ENCODE assay signal across 2 cellular contexts in the genomic region with DNA sequence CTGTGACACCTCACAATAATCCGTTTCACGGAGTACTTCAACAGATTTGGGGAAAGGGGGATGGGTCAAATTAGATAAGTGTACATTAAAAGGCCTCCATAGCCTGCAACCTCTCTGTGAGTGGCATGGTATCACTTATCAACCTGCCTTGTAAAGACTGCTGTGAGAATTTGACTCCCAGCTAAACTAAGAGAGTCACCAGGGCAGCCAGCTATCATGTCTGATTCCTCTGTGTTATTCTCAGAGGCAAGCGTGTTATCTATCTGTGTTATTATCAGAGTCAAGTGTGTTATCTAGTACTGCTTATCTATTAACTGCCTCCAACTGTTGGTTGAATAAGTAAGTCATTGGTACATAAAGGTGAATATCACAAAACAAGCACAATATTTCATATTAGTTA.
TF ChIP-seq lines count a peak whose summit lies in the region.

No MANE protein-coding gene starts in this region.

TF ChIP-seq in liver, 16 proteins besides CTCF, POLR2A, EP300 and RAD21:
- TF ChIP-seq, protein P1, sequence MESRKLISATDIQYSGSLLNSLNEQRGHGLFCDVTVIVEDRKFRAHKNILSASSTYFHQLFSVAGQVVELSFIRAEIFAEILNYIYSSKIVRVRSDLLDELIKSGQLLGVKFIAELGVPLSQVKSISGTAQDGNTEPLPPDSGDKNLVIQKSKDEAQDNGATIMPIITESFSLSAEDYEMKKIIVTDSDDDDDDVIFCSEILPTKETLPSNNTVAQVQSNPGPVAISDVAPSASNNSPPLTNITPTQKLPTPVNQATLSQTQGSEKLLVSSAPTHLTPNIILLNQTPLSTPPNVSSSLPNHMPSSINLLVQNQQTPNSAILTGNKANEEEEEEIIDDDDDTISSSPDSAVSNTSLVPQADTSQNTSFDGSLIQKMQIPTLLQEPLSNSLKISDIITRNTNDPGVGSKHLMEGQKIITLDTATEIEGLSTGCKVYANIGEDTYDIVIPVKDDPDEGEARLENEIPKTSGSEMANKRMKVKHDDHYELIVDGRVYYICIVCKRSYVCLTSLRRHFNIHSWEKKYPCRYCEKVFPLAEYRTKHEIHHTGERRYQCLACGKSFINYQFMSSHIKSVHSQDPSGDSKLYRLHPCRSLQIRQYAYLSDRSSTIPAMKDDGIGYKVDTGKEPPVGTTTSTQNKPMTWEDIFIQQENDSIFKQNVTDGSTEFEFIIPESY (IDR thresholded peaks at IDR 0.05) = no peak
- TF ChIP-seq JUND (IDR thresholded peaks at IDR 0.05) (no peak), RXRA (IDR thresholded peaks at IDR 0.05) (no peak), NR2F2 (IDR thresholded peaks at IDR 0.05) (no peak), SP1 (IDR thresholded peaks at IDR 0.05) (no peak), GABPA (IDR thresholded peaks at IDR 0.05 in 1 of 2, conservative IDR thresholded peaks at IDR 0.05 in 1 of 2) (no peak), HNF4A (conservative IDR thresholded peaks at IDR 0.05) (no peak), FOXA1 (IDR thresholded peaks at IDR 0.05) (no peak), HNF4G (IDR thresholded peaks at IDR 0.05) (no peak), YY1 (IDR thresholded peaks at IDR 0.05) (no peak), EGR1 (IDR thresholded peaks at IDR 0.05; ENCODE audit: low read depth in 2 of 2) (no peak), TAF1 (conservative IDR thresholded peaks at IDR 0.05) (no peak), FOXA2 (IDR thresholded peaks at IDR 0.05) (no peak)
- TF ChIP-seq, protein P2, sequence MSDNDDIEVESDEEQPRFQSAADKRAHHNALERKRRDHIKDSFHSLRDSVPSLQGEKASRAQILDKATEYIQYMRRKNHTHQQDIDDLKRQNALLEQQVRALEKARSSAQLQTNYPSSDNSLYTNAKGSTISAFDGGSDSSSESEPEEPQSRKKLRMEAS (IDR thresholded peaks at IDR 0.05) = no peak
- TF ChIP-seq, protein P3, sequence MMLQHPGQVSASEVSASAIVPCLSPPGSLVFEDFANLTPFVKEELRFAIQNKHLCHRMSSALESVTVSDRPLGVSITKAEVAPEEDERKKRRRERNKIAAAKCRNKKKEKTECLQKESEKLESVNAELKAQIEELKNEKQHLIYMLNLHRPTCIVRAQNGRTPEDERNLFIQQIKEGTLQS (IDR thresholded peaks at IDR 0.05) = no peak
- TF ChIP-seq, protein P4, sequence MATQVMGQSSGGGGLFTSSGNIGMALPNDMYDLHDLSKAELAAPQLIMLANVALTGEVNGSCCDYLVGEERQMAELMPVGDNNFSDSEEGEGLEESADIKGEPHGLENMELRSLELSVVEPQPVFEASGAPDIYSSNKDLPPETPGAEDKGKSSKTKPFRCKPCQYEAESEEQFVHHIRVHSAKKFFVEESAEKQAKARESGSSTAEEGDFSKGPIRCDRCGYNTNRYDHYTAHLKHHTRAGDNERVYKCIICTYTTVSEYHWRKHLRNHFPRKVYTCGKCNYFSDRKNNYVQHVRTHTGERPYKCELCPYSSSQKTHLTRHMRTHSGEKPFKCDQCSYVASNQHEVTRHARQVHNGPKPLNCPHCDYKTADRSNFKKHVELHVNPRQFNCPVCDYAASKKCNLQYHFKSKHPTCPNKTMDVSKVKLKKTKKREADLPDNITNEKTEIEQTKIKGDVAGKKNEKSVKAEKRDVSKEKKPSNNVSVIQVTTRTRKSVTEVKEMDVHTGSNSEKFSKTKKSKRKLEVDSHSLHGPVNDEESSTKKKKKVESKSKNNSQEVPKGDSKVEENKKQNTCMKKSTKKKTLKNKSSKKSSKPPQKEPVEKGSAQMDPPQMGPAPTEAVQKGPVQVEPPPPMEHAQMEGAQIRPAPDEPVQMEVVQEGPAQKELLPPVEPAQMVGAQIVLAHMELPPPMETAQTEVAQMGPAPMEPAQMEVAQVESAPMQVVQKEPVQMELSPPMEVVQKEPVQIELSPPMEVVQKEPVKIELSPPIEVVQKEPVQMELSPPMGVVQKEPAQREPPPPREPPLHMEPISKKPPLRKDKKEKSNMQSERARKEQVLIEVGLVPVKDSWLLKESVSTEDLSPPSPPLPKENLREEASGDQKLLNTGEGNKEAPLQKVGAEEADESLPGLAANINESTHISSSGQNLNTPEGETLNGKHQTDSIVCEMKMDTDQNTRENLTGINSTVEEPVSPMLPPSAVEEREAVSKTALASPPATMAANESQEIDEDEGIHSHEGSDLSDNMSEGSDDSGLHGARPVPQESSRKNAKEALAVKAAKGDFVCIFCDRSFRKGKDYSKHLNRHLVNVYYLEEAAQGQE (IDR thresholded peaks at IDR 0.05) = no peak
TF ChIP-seq in liver: peak in this region for 0.

TF ChIP-seq in HepG2, 621 proteins besides CTCF, POLR2A, EP300 and RAD21:
- TF ChIP-seq ZNF383 (CRISPR knock-in tag; IDR thresholded peaks at IDR 0.05; ENCODE audit: borderline replicate concordance) (no peak), ZNF264 (CRISPR knock-in tag; IDR thresholded peaks at IDR 0.05) (no peak), TBP (CRISPR knock-in tag; IDR thresholded peaks at IDR 0.05) (no peak), ARNT2 (CRISPR knock-in tag; IDR thresholded peaks at IDR 0.05; ENCODE audit: low read depth) (no peak), ZFAT (CRISPR knock-in tag; conservative IDR thresholded peaks at IDR 0.05) (no peak), RBFOX2 (IDR thresholded peaks at IDR 0.05; ENCODE audit: low read depth, low read length) (no peak), GZF1 (CRISPR knock-in tag; IDR thresholded peaks at IDR 0.05) (no peak), ELF4 (CRISPR knock-in tag; IDR thresholded peaks at IDR 0.05; ENCODE audit: borderline replicate concordance) (no peak), ZNF121 (CRISPR knock-in tag; IDR thresholded peaks at IDR 0.05) (no peak), SKI (IDR thresholded peaks at IDR 0.05; ENCODE audit: partially characterized antibody) (no peak), TCF7 (IDR thresholded peaks at IDR 0.05; ENCODE audit: low read depth) (no peak), ZNF616 (CRISPR knock-in tag; IDR thresholded peaks at IDR 0.05; ENCODE audit: low read depth) (no peak), CBX1 (IDR thresholded peaks at IDR 0.05; ENCODE audit: low read depth) (no peak), SRSF4 (IDR thresholded peaks at IDR 0.05; ENCODE audit: low read depth, low read length, poor library complexity, severe bottlenecking) (no peak), ZNF496 (CRISPR knock-in tag; IDR thresholded peaks at IDR 0.05; ENCODE audit: insufficient replicate concordance) (no peak)
- TF ChIP-seq, protein P5, sequence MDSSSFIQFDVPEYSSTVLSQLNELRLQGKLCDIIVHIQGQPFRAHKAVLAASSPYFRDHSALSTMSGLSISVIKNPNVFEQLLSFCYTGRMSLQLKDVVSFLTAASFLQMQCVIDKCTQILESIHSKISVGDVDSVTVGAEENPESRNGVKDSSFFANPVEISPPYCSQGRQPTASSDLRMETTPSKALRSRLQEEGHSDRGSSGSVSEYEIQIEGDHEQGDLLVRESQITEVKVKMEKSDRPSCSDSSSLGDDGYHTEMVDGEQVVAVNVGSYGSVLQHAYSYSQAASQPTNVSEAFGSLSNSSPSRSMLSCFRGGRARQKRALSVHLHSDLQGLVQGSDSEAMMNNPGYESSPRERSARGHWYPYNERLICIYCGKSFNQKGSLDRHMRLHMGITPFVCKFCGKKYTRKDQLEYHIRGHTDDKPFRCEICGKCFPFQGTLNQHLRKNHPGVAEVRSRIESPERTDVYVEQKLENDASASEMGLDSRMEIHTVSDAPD (CRISPR knock-in tag; IDR thresholded peaks at IDR 0.05) = no peak
- TF ChIP-seq, protein P6, sequence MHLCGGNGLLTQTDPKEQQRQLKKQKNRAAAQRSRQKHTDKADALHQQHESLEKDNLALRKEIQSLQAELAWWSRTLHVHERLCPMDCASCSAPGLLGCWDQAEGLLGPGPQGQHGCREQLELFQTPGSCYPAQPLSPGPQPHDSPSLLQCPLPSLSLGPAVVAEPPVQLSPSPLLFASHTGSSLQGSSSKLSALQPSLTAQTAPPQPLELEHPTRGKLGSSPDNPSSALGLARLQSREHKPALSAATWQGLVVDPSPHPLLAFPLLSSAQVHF (CRISPR knock-in tag; IDR thresholded peaks at IDR 0.05) = no peak
- TF ChIP-seq, protein P7, sequence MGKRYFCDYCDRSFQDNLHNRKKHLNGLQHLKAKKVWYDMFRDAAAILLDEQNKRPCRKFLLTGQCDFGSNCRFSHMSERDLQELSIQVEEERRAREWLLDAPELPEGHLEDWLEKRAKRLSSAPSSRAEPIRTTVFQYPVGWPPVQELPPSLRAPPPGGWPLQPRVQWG (CRISPR knock-in tag; IDR thresholded peaks at IDR 0.05; ENCODE audit: borderline replicate concordance, low read depth) = no peak
